ENCODE assay signal across 31 cellular contexts in genomic region chr10:75744242-75744641, GRCh38.
A peak's percentile ranks its signal among the peaks of the same experiment; 100 is the strongest.
DNase-seq lines count a peak whose midpoint lies in the region; ATAC-seq and TF ChIP-seq lines count a peak whose summit lies in the region.
"Had no signal": no experiment of that assay in that cellular context is flagged by ENCODE, and none has a peak within 500 bp of the region (broad histone marks: within the 10 kb centered on the region; RNA-seq: fewer than 3 reads in every experiment).

No MANE protein-coding gene starts in this region.

- H3K27me3 ChIP-seq in mammary epithelial cell (ENCODE audit: insufficient read depth, low read length), result no peaks in the 10 kb centered on the region
- no peaks in the 10 kb centered on the region for H3K27me3 ChIP-seq in mesendoderm (ENCODE audit: insufficient read depth, low read length, poor library complexity)
- H3K27me3 ChIP-seq: body of pancreas, gastroesophageal sphincter, hepatocyte had no signal

- dilution Hi-C loops in mammary epithelial cell (cut with HindIII; ENCODE audit: low sequenced_read_pairs), result no loop called here

- H3K4me1 Mint-ChIP-seq in MCF 10A (ENCODE audit: insufficient read depth, unreplicated experiment), result no peaks in the 10 kb centered on the region
- H3K4me1 Mint-ChIP-seq: activated naive CD8-positive, alpha-beta T cell treated with anti-CD3 and anti-CD28 coated beads, Interleukin-2, amount 10 ng/mL, durations not matched to agents 7 days and 5 days; neural crest cell; stimulated activated naive B cell treated with anti-CD40 and anti-IgM and Interleukin-4, amounts not matched to agents 10 μg/mL and 1 μg/mL and 100 μg/mL, for 72 hours had no signal

- no peak overlapping the region for H2AK5ac ChIP-seq in mesendoderm (ENCODE audit: low read length)

- BruUV-seq in mammary epithelial cell (replicated peaks; lab: Mats Ljungman, UMichigan) (no TSS peak), MCF 10A (replicated peaks; lab: Mats Ljungman, UMichigan) (no TSS peak)

- no peak overlapping the region for H2BK120ac ChIP-seq in mesendoderm (ENCODE audit: low read depth, low read length)

- H2BK15ac ChIP-seq in mesendoderm (replicated peaks; ENCODE audit: low read depth), result no peak overlapping the region

- CTCF ChIA-PET in mammary epithelial cell (lab: Charles Lee; ENCODE audit: low non-redundant PET) (no interaction called here), MCF 10A (lab: Yijun Ruan, JAX) (no interaction called here)

- no peaks in the 10 kb centered on the region for H4K20me1 ChIP-seq in mammary epithelial cell (ENCODE audit: insufficient read depth, low read length)

- no peak overlapping the region for H3K18ac ChIP-seq in mesendoderm (ENCODE audit: low read length)

- H3K27ac ChIP-seq in mammary epithelial cell (ENCODE audit: insufficient read depth, low read depth, low read length) (no peak overlapping the region), SK-N-MC (peak overlapping the region; percentile 54; the same call in 1 of the 2 replicates), mesendoderm (ENCODE audit: low read depth, low read length) (no peak overlapping the region)
- H3K27ac ChIP-seq: body of pancreas, epithelial cell of prostate, HL-60, VCaP had no signal

- DNase-seq in mammary epithelial cell (peak; percentile 12), MCF 10A (ENCODE audit: unreplicated experiment) (no peak), SK-N-MC (ENCODE audit: low read depth, low spot score) (no peak), fibroblast of peridontal ligament (ENCODE audit: extremely low read depth) (peak; percentile 23), omental fat pad (ENCODE audit: low spot score) (no peak), DMS53 treated with DMSO at 0.1 percent for 48 hours (lab: John Stamatoyannopoulos, UW; ENCODE audit: unreplicated experiment) (no peak), mesendoderm (no peak), GOT3 (lab: John Stamatoyannopoulos, UW) (no peak)
- DNase-seq: activated CD4-positive, alpha-beta T cell treated with anti-CD3 and anti-CD28 coated beads for 48 hours; activated CD8-positive, alpha-beta memory T cell treated with anti-CD3 and anti-CD28 coated beads for 24 hours; activated effector memory CD4-positive, alpha-beta T cell treated with anti-CD3 and anti-CD28 coated beads, Interleukin-2, amount 50 U/mL, for 16 hours; activated naive CD8-positive, alpha-beta T cell treated with anti-CD3 and anti-CD28 coated beads, Interleukin-2, amount 10 ng/mL, durations not matched to agents 7 days and 5 days; activated T-cell treated with anti-CD3 and anti-CD28 coated beads, Interleukin-2, amount 50 U/mL, for 1 hour; AML-193; body of pancreas; CD4-positive, alpha-beta T cell; NCI-H1048; PC-3; posterior cingulate gyrus; right cardiac atrium; stimulated activated naive B cell treated with anti-CD40 and anti-IgM and Interleukin-4, amounts not matched to agents 10 μg/mL and 1 μg/mL and 100 μg/mL, for 72 hours; T-helper 9 cell had no signal

- no peak overlapping the region for H3K4ac ChIP-seq in mesendoderm (ENCODE audit: low read depth, low read length)

- no peaks in the 10 kb centered on the region for H3K79me2 ChIP-seq in mammary epithelial cell (ENCODE audit: insufficient read depth, low read length)
- no peaks in the 10 kb centered on the region for H3K79me2 ChIP-seq in mesendoderm (ENCODE audit: control insufficient read depth, insufficient read depth, low read length)
- H3K79me2 ChIP-seq: hepatocyte had no signal

- no peak overlapping the region for H3K4me3 Mint-ChIP-seq in MCF 10A (ENCODE audit: unreplicated experiment)
- H3K4me3 Mint-ChIP-seq: activated naive CD8-positive, alpha-beta T cell treated with anti-CD3 and anti-CD28 coated beads, Interleukin-2, amount 10 ng/mL, durations not matched to agents 7 days and 5 days; CD4-positive, alpha-beta T cell; neural crest cell; stimulated activated naive B cell treated with anti-CD40 and anti-IgM and Interleukin-4, amounts not matched to agents 10 μg/mL and 1 μg/mL and 100 μg/mL, for 72 hours had no signal

- no peak overlapping the region for H3K4me3 ChIP-seq in mammary epithelial cell (replicated peaks in 1 of 3; ENCODE audit: insufficient read depth in 1 of 3, low read depth in 2 of 3, low read length in 3 of 3)
- H3K4me3 ChIP-seq in SK-N-MC, result no peak overlapping the region
- H3K4me3 ChIP-seq in mesendoderm (ENCODE audit: low read length), result no peak overlapping the region
- H3K4me3 ChIP-seq: body of pancreas, gastroesophageal sphincter, GM12878, hepatocyte, lung had no signal

- H2AFZ ChIP-seq in mammary epithelial cell (ENCODE audit: low read depth, low read length), result no peak overlapping the region

- H3K36me3 ChIP-seq in mammary epithelial cell (ENCODE audit: insufficient read depth, low read length) (no peaks in the 10 kb centered on the region), SK-N-MC (ENCODE audit: insufficient read depth, low read length) (no peaks in the 10 kb centered on the region), mesendoderm (ENCODE audit: control insufficient read depth, insufficient read depth, low read length) (no peaks in the 10 kb centered on the region)
- H3K36me3 ChIP-seq: gastroesophageal sphincter had no signal

- H3K9ac ChIP-seq in mammary epithelial cell (ENCODE audit: insufficient read depth, low read length) (no peak overlapping the region), SK-N-MC (ENCODE audit: insufficient read length) (no peak overlapping the region), mesendoderm (ENCODE audit: low read length) (no peak overlapping the region)

- H3K27me3 Mint-ChIP-seq in MCF 10A (ENCODE audit: insufficient read depth, unreplicated experiment), result no peaks in the 10 kb centered on the region

- peaks cover 7% of the 10 kb centered on the region for H3K9me3 Mint-ChIP-seq in MCF 10A (ENCODE audit: unreplicated experiment)
- H3K9me3 Mint-ChIP-seq: activated naive CD8-positive, alpha-beta T cell treated with anti-CD3 and anti-CD28 coated beads, Interleukin-2, amount 10 ng/mL, durations not matched to agents 7 days and 5 days had no signal

- no peak overlapping the region for H3K56ac ChIP-seq in mesendoderm (ENCODE audit: low read length)

- POLR2A ChIA-PET in MCF 10A (lab: Yijun Ruan, JAX), result no interaction called here

- no peak overlapping the region for H3K4me2 ChIP-seq in mammary epithelial cell (ENCODE audit: insufficient read depth, low read depth, low read length)
- H3K4me2 ChIP-seq in mesendoderm (ENCODE audit: low read length), result no peak overlapping the region

- ATAC-seq in omental fat pad (ENCODE audit: low FRiP score), result no peak
- ATAC-seq: gastroesophageal sphincter; GM12878; PC-3; right cardiac atrium; Right ventricle myocardium inferior; stimulated activated naive B cell treated with anti-CD40 and anti-IgM and Interleukin-4, amounts not matched to agents 10 μg/mL and 1 μg/mL and 100 μg/mL, for 72 hours had no signal

- H3K4me1 ChIP-seq in mammary epithelial cell (ENCODE audit: insufficient read depth, low read length) (no peaks in the 10 kb centered on the region), mesendoderm (ENCODE audit: control insufficient read depth, low read depth, low read length) (peaks cover 3% of the 10 kb centered on the region)

- no peaks in the 10 kb centered on the region for H3K36me3 Mint-ChIP-seq in MCF 10A (ENCODE audit: insufficient read depth, unreplicated experiment)
- H3K36me3 Mint-ChIP-seq: activated naive CD8-positive, alpha-beta T cell treated with anti-CD3 and anti-CD28 coated beads, Interleukin-2, amount 10 ng/mL, durations not matched to agents 7 days and 5 days; stimulated activated naive B cell treated with anti-CD40 and anti-IgM and Interleukin-4, amounts not matched to agents 10 μg/mL and 1 μg/mL and 100 μg/mL, for 72 hours had no signal

- no peak overlapping the region for H3K27ac Mint-ChIP-seq in MCF 10A (ENCODE audit: low read depth, unreplicated experiment)
- H3K27ac Mint-ChIP-seq: activated naive CD8-positive, alpha-beta T cell treated with anti-CD3 and anti-CD28 coated beads, Interleukin-2, amount 10 ng/mL, durations not matched to agents 7 days and 5 days; CD4-positive, alpha-beta T cell; stimulated activated naive B cell treated with anti-CD40 and anti-IgM and Interleukin-4, amounts not matched to agents 10 μg/mL and 1 μg/mL and 100 μg/mL, for 72 hours had no signal

- in situ Hi-C loops in mammary epithelial cell (cut with MboI; ENCODE audit: low sequenced_read_pairs in 2 of 2), result no loop called here

- no peak overlapping the region for H4K5ac ChIP-seq in mesendoderm (ENCODE audit: low read length)

- no peak overlapping the region for H4K8ac ChIP-seq in mesendoderm (ENCODE audit: low read depth, low read length)

- no peak overlapping the region for H2BK5ac ChIP-seq in mesendoderm (ENCODE audit: low read length)

- intact Hi-C loops in mammary epithelial cell (cut with micrococcal nuclease), result no loop called here
- intact Hi-C loops in MCF 10A (cut with micrococcal nuclease), result no loop called here

- H3K9me3 ChIP-seq in mammary epithelial cell (replicated peaks; ENCODE audit: insufficient read depth, low read length) (no peaks in the 10 kb centered on the region), SK-N-MC (ENCODE audit: low read depth, low read length) (no peaks in the 10 kb centered on the region)
- H3K9me3 ChIP-seq: body of pancreas, gastroesophageal sphincter had no signal

- H3K79me1 ChIP-seq in mesendoderm (ENCODE audit: low read length), result no peaks in the 10 kb centered on the region

- TF ChIP-seq CTCF in mammary epithelial cell (conservative IDR thresholded peaks at IDR 0.05 in 1 of 2, IDR thresholded peaks at IDR 0.05 in 1 of 2; ENCODE audit: extremely low read depth in 1 of 2, insufficient read depth in 1 of 2, low read depth in 1 of 2, low read length in 2 of 2) (no peak), MCF 10A (IDR thresholded peaks at IDR 0.05; ENCODE audit: unreplicated experiment) (no peak), omental fat pad (IDR thresholded peaks at IDR 0.05) (no peak)

- H3K23ac ChIP-seq in mesendoderm (ENCODE audit: low read length), result no peak overlapping the region

Comparison
In these comparisons a context has a peak if more than half of its experiments do, and no peak if none do; other contexts are left out.
1. DNase-seq: peak in mammary epithelial cell (single experiment) and fibroblast of peridontal ligament (single experiment); none in MCF 10A (single experiment), SK-N-MC (single experiment), omental fat pad (single experiment), DMS53 treated with DMSO at 0.1 percent for 48 hours (single experiment), mesendoderm (single experiment) and GOT3 (single experiment).